In genomic region chr16:83994703-83995102, GRCh38 we compare ENCODE assay signal across 24 cellular contexts. TPM values are rescaled to one million over a fixed set of nuclear protein-coding genes. Genes with fewer than 3 reads are reported as not detected.
"Had no signal": no experiment of that assay in that cellular context is flagged by ENCODE, and none has a peak within 500 bp of the region (broad histone marks: within the 10 kb centered on the region; RNA-seq: fewer than 3 reads in every experiment).

No MANE protein-coding gene starts in this region.

- H3K4me1 Mint-ChIP-seq: activated CD4-positive, alpha-beta memory T cell treated with anti-CD3 and anti-CD28 coated beads, Interleukin-2, amount 10 ng/mL, durations not matched to agents 7 days and 5 days; activated naive CD8-positive, alpha-beta T cell treated with anti-CD3 and anti-CD28 coated beads, Interleukin-2, amount 10 ng/mL, durations not matched to agents 7 days and 5 days had no signal

- H3K27ac Mint-ChIP-seq: activated CD4-positive, alpha-beta memory T cell treated with anti-CD3 and anti-CD28 coated beads, Interleukin-2, amount 10 ng/mL, durations not matched to agents 7 days and 5 days; activated naive CD8-positive, alpha-beta T cell treated with anti-CD3 and anti-CD28 coated beads, Interleukin-2, amount 10 ng/mL, durations not matched to agents 7 days and 5 days; activated T-cell treated with anti-CD3 and anti-CD28 coated beads, Interleukin-2, amount 50 U/mL, for 72 hours; mesothelial cell of epicardium; stimulated activated naive B cell treated with anti-CD40 and anti-IgM and Interleukin-4, amounts not matched to agents 10 μg/mL and 1 μg/mL and 100 μg/mL, for 72 hours; T-helper 1 cell treated with Interleukin-12 subunit alpha and Interleukin-12 subunit beta and Interleukin-4 antibody, amounts not matched to agents 30 μg/mL and 1 μg/mL, for 36 hours had no signal

- H3K36me3 ChIP-seq: gastrocnemius medialis, heart right ventricle, right atrium auricular region, thyroid gland, WERI-Rb-1 had no signal

- H3K4me3 Mint-ChIP-seq: activated CD4-positive, alpha-beta memory T cell treated with anti-CD3 and anti-CD28 coated beads, Interleukin-2, amount 10 ng/mL, durations not matched to agents 7 days and 5 days; activated naive CD8-positive, alpha-beta T cell treated with anti-CD3 and anti-CD28 coated beads, Interleukin-2, amount 10 ng/mL, durations not matched to agents 7 days and 5 days; activated T-cell treated with anti-CD3 and anti-CD28 coated beads, Interleukin-2, amount 50 U/mL, for 72 hours; mesothelial cell of epicardium; stimulated activated naive B cell treated with anti-CD40 and anti-IgM and Interleukin-4, amounts not matched to agents 10 μg/mL and 1 μg/mL and 100 μg/mL, for 72 hours; T-helper 1 cell treated with Interleukin-12 subunit alpha and Interleukin-12 subunit beta and Interleukin-4 antibody, amounts not matched to agents 30 μg/mL and 1 μg/mL, for 36 hours had no signal

- H3K4me3 ChIP-seq: gastrocnemius medialis, heart right ventricle, lung, right atrium auricular region, skin epidermis, thyroid gland had no signal

- H3K27ac ChIP-seq: gastrocnemius medialis, right atrium auricular region, thyroid gland, WERI-Rb-1 had no signal

- H3K36me3 Mint-ChIP-seq: activated naive CD8-positive, alpha-beta T cell treated with anti-CD3 and anti-CD28 coated beads, Interleukin-2, amount 10 ng/mL, durations not matched to agents 7 days and 5 days; mesothelial cell of epicardium had no signal

- H3K27me3 ChIP-seq: right atrium auricular region, thyroid gland had no signal

- H3K9me3 Mint-ChIP-seq: activated CD4-positive, alpha-beta memory T cell treated with anti-CD3 and anti-CD28 coated beads, Interleukin-2, amount 10 ng/mL, durations not matched to agents 7 days and 5 days; activated T-cell treated with anti-CD3 and anti-CD28 coated beads, Interleukin-2, amount 50 U/mL, for 72 hours; mesothelial cell of epicardium; T-helper 1 cell treated with Interleukin-12 subunit alpha and Interleukin-12 subunit beta and Interleukin-4 antibody, amounts not matched to agents 30 μg/mL and 1 μg/mL, for 36 hours had no signal

- DNase-seq: activated CD4-positive, alpha-beta memory T cell treated with anti-CD3 and anti-CD28 coated beads, Interleukin-2, amount 10 ng/mL, durations not matched to agents 7 days and 5 days; activated CD4-positive, alpha-beta T cell treated with anti-CD3 and anti-CD28 coated beads for 4 hours; activated CD8-positive, alpha-beta memory T cell treated with anti-CD3 and anti-CD28 coated beads, Interleukin-2, amount 50 U/mL, for 48 hours; activated gamma-delta T cell; activated naive CD8-positive, alpha-beta T cell treated with anti-CD3 and anti-CD28 coated beads, Interleukin-2, amount 10 ng/mL, durations not matched to agents 7 days and 5 days; activated T-cell treated with anti-CD3 and anti-CD28 coated beads, Interleukin-2, amount 50 U/mL, for 72 hours; anterior cingulate cortex; gastrocnemius medialis; heart right ventricle; left colon; stimulated activated CD4-positive, alpha-beta T cell treated with anti-CD3 and anti-CD28 coated beads, Interleukin-15, amount 100 ng/mL, for 24 hours; stimulated activated CD4-positive, alpha-beta T cell treated with anti-CD3 and anti-CD28 coated beads, Interleukin-4, amount 100 ng/mL, for 1 hour; stimulated activated naive B cell treated with anti-CD40 and anti-IgM and Interleukin-4, amounts not matched to agents 10 μg/mL and 1 μg/mL and 100 μg/mL, for 72 hours; thyroid gland; WERI-Rb-1 had no signal

- H3K9me3 ChIP-seq: gastrocnemius medialis, heart right ventricle, right atrium auricular region, thyroid gland had no signal

RNA-seq across cellular contexts. Expression of gene NECAB2, which starts 26.7 kb away (rescaled TPM):
- total RNA-seq: activated CD4-positive, alpha-beta memory T cell treated with anti-CD3 and anti-CD28 coated beads, Interleukin-2, amount 10 ng/mL, durations not matched to agents 7 days and 5 days; activated naive CD8-positive, alpha-beta T cell treated with anti-CD3 and anti-CD28 coated beads, Interleukin-2, amount 10 ng/mL, durations not matched to agents 7 days and 5 days; bronchial epithelial cell; gastrocnemius medialis had no signal

RNA-seq across cellular contexts. Expression of gene SLC38A8, which starts 47.9 kb away (rescaled TPM):
- total RNA-seq: activated CD4-positive, alpha-beta memory T cell treated with anti-CD3 and anti-CD28 coated beads, Interleukin-2, amount 10 ng/mL, durations not matched to agents 7 days and 5 days; activated naive CD8-positive, alpha-beta T cell treated with anti-CD3 and anti-CD28 coated beads, Interleukin-2, amount 10 ng/mL, durations not matched to agents 7 days and 5 days; activated T-cell treated with anti-CD3 and anti-CD28 coated beads, Interleukin-2, amount 50 U/mL, for 72 hours; bronchial epithelial cell; endothelial cell of umbilical vein; gastrocnemius medialis; left colon; lung; mesothelial cell of epicardium; posterior vena cava; right atrium auricular region; thyroid gland; urinary bladder had no signal
- polyA plus RNA-seq: endothelial cell of umbilical vein, urinary bladder had no signal
